Comparison of ENCODE assay signal across 2 cellular contexts in genomic region chr1:115672224-115673009, GRCh38.
A peak's percentile ranks its signal among the peaks of the same experiment; 100 is the strongest.
TF ChIP-seq lines count a peak whose summit lies in the region.

No MANE protein-coding gene starts in this region.

TF ChIP-seq in IMR-90, 13 proteins besides CTCF, POLR2A, EP300 and RAD21:
- no peak for TF ChIP-seq FOS (IDR thresholded peaks at IDR 0.05; ENCODE audit: low read depth, low read length)
- TF ChIP-seq MAFK (IDR thresholded peaks at IDR 0.05; ENCODE audit: low read depth, low read length), result no peak
- TF ChIP-seq RCOR1 (IDR thresholded peaks at IDR 0.05; ENCODE audit: insufficient replicate concordance, low read length), result no peak
- no peak for TF ChIP-seq USF2 (IDR thresholded peaks at IDR 0.05; ENCODE audit: low read depth, low read length)
- TF ChIP-seq CEBPB (IDR thresholded peaks at IDR 0.05; ENCODE audit: low read depth, low read length), result no peak
- no peak for TF ChIP-seq BHLHE40 (IDR thresholded peaks at IDR 0.05; ENCODE audit: low read depth, low read length)
- no peak for TF ChIP-seq CHD1 (IDR thresholded peaks at IDR 0.05; ENCODE audit: low read depth, low read length)
- no peak for TF ChIP-seq NFE2L2 (IDR thresholded peaks at IDR 0.05; ENCODE audit: low read depth, low read length)

TF ChIP-seq in K562, 482 proteins besides CTCF, POLR2A, EP300 and RAD21:
- no peak for TF ChIP-seq ZNF280B (CRISPR knock-in tag; IDR thresholded peaks at IDR 0.05)
- TF ChIP-seq ZFX (CRISPR knock-in tag; IDR thresholded peaks at IDR 0.05), result 0 out of 2 replicates have a peak, but pooled peaks have one; percentile 10
